In genomic region chr9:37602061-37602460, GRCh38 we compare ENCODE assay signal across 5 cellular contexts. TPM values are rescaled to one million over a fixed set of nuclear protein-coding genes. Genes with fewer than 3 reads are reported as not detected.
"Had no signal": no experiment of that assay in that cellular context is flagged by ENCODE, and none has a peak within 500 bp of the region (broad histone marks: within the 10 kb centered on the region; RNA-seq: fewer than 3 reads in every experiment).

No MANE protein-coding gene starts in this region.

RNA-seq across cellular contexts. Expression of gene FRMPD1, which starts 48.7 kb away (rescaled TPM):
- total RNA-seq: dermis blood vessel endothelial cell; endothelial cell of umbilical vein; mononuclear cell; naive thymus-derived CD4-positive, alpha-beta T cell had no signal
- polyA plus RNA-seq: endothelial cell of umbilical vein; immature natural killer cell; naive thymus-derived CD4-positive, alpha-beta T cell had no signal
